Comparison of ENCODE assay signal across 28 cellular contexts in the genomic region with DNA sequence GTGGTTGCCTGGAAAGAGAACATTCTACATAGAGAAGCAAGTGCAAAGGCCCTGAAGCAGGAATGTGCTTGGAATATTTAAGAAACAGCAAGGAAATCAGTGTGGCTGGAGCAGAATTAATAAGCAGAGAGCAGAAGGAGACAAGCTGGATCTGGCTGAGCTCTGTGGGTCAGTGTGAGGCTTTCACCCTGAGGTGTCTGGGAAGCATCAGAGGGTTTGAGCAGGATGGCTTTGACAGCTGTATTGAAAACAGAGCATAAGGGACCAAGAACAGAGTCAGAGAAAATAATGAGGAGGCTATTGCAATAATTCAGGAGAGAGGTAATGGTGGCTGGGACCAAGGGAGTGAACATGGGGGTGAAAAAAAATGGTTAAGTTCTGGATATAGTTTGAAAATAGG.
"Had no signal": no experiment of that assay in that cellular context is flagged by ENCODE, and none has a peak within 500 bp of the region (broad histone marks: within the 10 kb centered on the region; RNA-seq: fewer than 3 reads in every experiment).

No MANE protein-coding gene starts in this region.

- ATAC-seq: effector memory CD8-positive, alpha-beta T cell; esophagus mucosa; foreskin keratinocyte; gastrocnemius medialis; gastroesophageal sphincter; heart left ventricle; heart right ventricle had no signal

- H3K27ac ChIP-seq: colonic mucosa, coronary artery, dorsolateral prefrontal cortex, epithelial cell of prostate, esophagus muscularis mucosa, esophagus squamous epithelium, foreskin keratinocyte, gastrocnemius medialis, gastroesophageal sphincter, heart left ventricle, heart right ventricle had no signal

- H3K9me3 ChIP-seq: colonic mucosa, esophagus muscularis mucosa, esophagus squamous epithelium, gastrocnemius medialis, gastroesophageal sphincter, heart left ventricle, heart right ventricle had no signal

- H3K36me3 ChIP-seq: colonic mucosa, esophagus muscularis mucosa, esophagus squamous epithelium, gastrocnemius medialis, gastroesophageal sphincter, heart left ventricle, heart right ventricle had no signal

- H3K4me3 ChIP-seq: colonic mucosa, coronary artery, dorsolateral prefrontal cortex, esophagus muscularis mucosa, esophagus squamous epithelium, gastrocnemius medialis, gastroesophageal sphincter, heart left ventricle, heart right ventricle had no signal

- DNase-seq: colonic mucosa; cortex of kidney; dermis blood vessel endothelial cell; dorsolateral prefrontal cortex; effector CD4-positive, alpha-beta T cell; effector CD8-positive, alpha-beta T cell; effector memory CD4-positive, alpha-beta T cell; effector memory CD8-positive, alpha-beta T cell; endodermal cell; erythroblast; esophagus squamous epithelium; foreskin fibroblast; foreskin keratinocyte; foreskin melanocyte; gastrocnemius medialis; glutamatergic neuron; head of caudate nucleus; heart left ventricle; heart right ventricle had no signal

- H3K27me3 ChIP-seq: colonic mucosa, esophagus squamous epithelium, foreskin keratinocyte, gastrocnemius medialis, gastroesophageal sphincter, heart left ventricle, heart right ventricle had no signal

- H3K4me1 ChIP-seq: colonic mucosa, esophagus muscularis mucosa, esophagus squamous epithelium, foreskin keratinocyte, gastrocnemius medialis, gastroesophageal sphincter, heart left ventricle had no signal

- FAIRE-seq: colon, endometrium, endothelial cell of umbilical vein, frontal cortex had no signal
